19 cellular contexts compared by ENCODE assay signal in the genomic region with DNA sequence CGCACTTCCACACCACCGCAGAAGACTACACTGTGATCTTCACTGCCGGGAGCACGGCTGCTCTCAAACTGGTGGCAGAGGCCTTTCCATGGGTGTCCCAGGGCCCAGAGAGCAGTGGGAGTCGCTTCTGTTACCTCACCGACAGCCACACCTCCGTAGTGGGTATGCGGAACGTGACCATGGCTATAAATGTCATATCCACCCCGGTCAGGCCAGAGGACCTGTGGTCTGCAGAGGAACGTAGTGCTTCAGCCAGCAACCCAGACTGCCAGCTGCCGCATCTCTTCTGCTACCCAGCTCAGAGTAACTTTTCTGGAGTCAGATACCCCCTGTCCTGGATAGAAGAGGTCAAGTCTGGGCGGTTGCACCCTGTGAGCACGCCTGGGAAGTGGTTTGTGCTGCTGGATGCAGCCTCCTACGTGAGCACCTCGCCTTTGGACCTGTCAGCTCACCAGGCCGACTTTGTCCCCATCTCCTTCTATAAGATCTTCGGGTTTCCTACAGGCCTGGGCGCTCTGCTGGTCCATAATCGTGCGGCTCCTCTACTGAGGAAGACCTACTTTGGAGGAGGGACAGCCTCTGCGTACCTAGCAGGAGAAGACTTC. TPM values are rescaled to one million over a fixed set of nuclear protein-coding genes. Genes with fewer than 3 reads are reported as not detected.
DNase-seq lines count a peak whose midpoint lies in the region; ATAC-seq, FAIRE-seq and TF ChIP-seq lines count a peak whose summit lies in the region.
"Had no signal": no experiment of that assay in that cellular context is flagged by ENCODE, and none has a peak within 500 bp of the region (broad histone marks: within the 10 kb centered on the region; RNA-seq: fewer than 3 reads in every experiment).

No MANE protein-coding gene starts in this region.

- ATAC-seq in K562 (peak; percentile 11), HepG2 (no peak), sciatic nerve (no peak)
- ATAC-seq: CD8-positive, alpha-beta T cell; GM12878 had no signal

- BruUV-seq in K562 (replicated peaks; lab: Mats Ljungman, UMichigan) (no TSS peak), HepG2 (replicated peaks; lab: Mats Ljungman, UMichigan) (no TSS peak)

- no peak overlapping the region for H4K12ac ChIP-seq in trophoblast cell (ENCODE audit: low read depth, low read length)

- H3K14ac ChIP-seq in trophoblast cell (ENCODE audit: low read length), result no peak overlapping the region

- TF ChIP-seq RAD21 in K562 (CRISPR knock-in tag; conservative IDR thresholded peaks at IDR 0.05 in 1 of 2, IDR thresholded peaks at IDR 0.05 in 1 of 2), result no peak
- no peak for TF ChIP-seq RAD21 in HepG2 (CRISPR knock-in tag; IDR thresholded peaks at IDR 0.05)

- TF ChIP-seq POLR2A in K562 (conservative IDR thresholded peaks at IDR 0.05), result no peak
- no peak for TF ChIP-seq POLR2A in HepG2 (IDR thresholded peaks at IDR 0.05; ENCODE audit: insufficient read depth in 1 of 2, low read depth in 2 of 2, low read length in 2 of 2)

- H2AK5ac ChIP-seq in trophoblast cell (ENCODE audit: low read length), result no peak overlapping the region

- H2BK120ac ChIP-seq in trophoblast cell (ENCODE audit: insufficient read depth, low read length, poor library complexity), result no peak overlapping the region

- no peak overlapping the region for H3K4me3 ChIP-seq in K562
- no peak overlapping the region for H3K4me3 ChIP-seq in HepG2 (replicated peaks in 1 of 3; ENCODE audit: insufficient read depth in 1 of 3, low read depth in 2 of 3, low read length in 3 of 3)
- H3K4me3 ChIP-seq in trophoblast cell (ENCODE audit: low read depth, low read length), result peak overlapping the region; percentile 29
- H3K4me3 ChIP-seq: GM12878 had no signal

- H4K20me1 ChIP-seq in K562 (replicated peaks; ENCODE audit: control insufficient read depth, insufficient read depth, low read length) (peaks cover 12% of the 10 kb centered on the region; the same call in 1 of the 2 replicates), HepG2 (ENCODE audit: insufficient read depth, low read length) (no peaks in the 10 kb centered on the region)

- H3K23ac ChIP-seq in trophoblast cell (ENCODE audit: low read length), result no peak overlapping the region

- POLR2A ChIA-PET in K562 (lab: Yijun Ruan, JAX) (interaction anchor here (0.6 to 4.5 kb wide), 9 partner anchors 11 to 204 kb away, joined by 3 to 35 read pairs (median 3); a partner anchor contains a TSS), HepG2 (lab: Yijun Ruan, JAX) (no interaction called here)

- intact Hi-C loops in K562 (cut with micrococcal nuclease), result no loop called here
- intact Hi-C loops in HepG2 (cut with micrococcal nuclease; ENCODE audit: unreplicated experiment), result no loop called here
- intact Hi-C loops in sciatic nerve (cut with DNase I), result loop anchor here (10.0 kb wide), 1 partner anchor 635 kb away; no protein-coding TSS in a partner anchor

- 66% methylated on average over 22 of the region's 22 CpGs for WGBS in K562 (ENCODE audit: insufficient coverage, low coverage, missing lambda C conversion rate)
- over 99% methylated on average over 18 of the region's 22 CpGs for WGBS in HepG2 (ENCODE audit: low lambda C conversion rate)
- WGBS in trophoblast cell (ENCODE audit: extremely low coverage, insufficient coverage, insufficient read length), result no CpG with 5 or more reads among the region's 22 CpGs

- no peak overlapping the region for H3K27ac ChIP-seq in K562 (ENCODE audit: extremely low read depth, low read depth, low read length)
- no peak overlapping the region for H3K27ac ChIP-seq in HepG2 (ENCODE audit: extremely low read length, insufficient read depth, low read length)
- no peak overlapping the region for H3K27ac ChIP-seq in trophoblast cell (ENCODE audit: low read depth, low read length)
- H3K27ac ChIP-seq: 22Rv1, HL-60 had no signal

- in situ Hi-C loops in K562 (cut with MboI) (no loop called here), HepG2 (cut with HindIII; ENCODE audit: extremely low pct_ligation_motif_present, low pct_unique_long_range_greater_than_20kb) (no loop called here)

- TF ChIP-seq EP300 in K562 (IDR thresholded peaks at IDR 0.05; ENCODE audit: low read length), result no peak
- TF ChIP-seq EP300 in HepG2 (IDR thresholded peaks at IDR 0.05; ENCODE audit: low read depth in 2 of 2, low read length in 2 of 2), result no peak
- no peak for TF ChIP-seq EP300 in HepG2 (CRISPR knock-in tag; IDR thresholded peaks at IDR 0.05; ENCODE audit: borderline replicate concordance)

- no peak overlapping the region for H3K18ac ChIP-seq in trophoblast cell (ENCODE audit: low read length)

- H2BK12ac ChIP-seq in trophoblast cell (ENCODE audit: low read length), result no peak overlapping the region

- peak overlapping the region in 1 of 2 experiments; percentile 47; a peak in 2 of 4 replicates for H3K9ac ChIP-seq in K562 (ENCODE audit: insufficient read depth in 1 of 2, low read depth in 2 of 2, low read length in 2 of 2)
- H3K9ac ChIP-seq in HepG2 (ENCODE audit: insufficient read depth, low read depth, low read length), result no peak overlapping the region
- no peak overlapping the region for H3K9ac ChIP-seq in trophoblast cell (ENCODE audit: low read length)

- no peak overlapping the region for H2BK5ac ChIP-seq in trophoblast cell (ENCODE audit: low read depth, low read length, poor library complexity)

- no peaks in the 10 kb centered on the region for H3K79me2 ChIP-seq in K562 (ENCODE audit: control insufficient read depth, insufficient read depth, low read length)
- no peaks in the 10 kb centered on the region for H3K79me2 ChIP-seq in HepG2 (ENCODE audit: insufficient read depth, low read length)
- no peaks in the 10 kb centered on the region for H3K79me2 ChIP-seq in trophoblast cell (ENCODE audit: control insufficient read depth, insufficient read depth, low read length, poor library complexity)

- H3K4ac ChIP-seq in trophoblast cell (ENCODE audit: low read depth, low read length), result no peak overlapping the region

- H4K8ac ChIP-seq in trophoblast cell (ENCODE audit: low read depth, low read length), result no peak overlapping the region

- H3K36me3 ChIP-seq in K562 (ENCODE audit: control insufficient read depth, insufficient read depth, low read length) (peaks cover 6% of the 10 kb centered on the region), HepG2 (replicated peaks in 1 of 2; ENCODE audit: control insufficient read depth in 1 of 2, insufficient read depth in 2 of 2, low read length in 2 of 2) (peaks cover 3 to 12% of the 10 kb centered on the region in 2 experiments; a peak in 1 of 5 replicates), trophoblast cell (ENCODE audit: control insufficient read depth in 1 of 2, insufficient read depth in 2 of 2, low read length in 2 of 2) (no peaks in the 10 kb centered on the region)

- CTCF ChIA-PET in K562 (lab: Yijun Ruan, JAX; ENCODE audit: low intra/inter-chr PET ratio) (no interaction called here), HepG2 (lab: Yijun Ruan, JAX; ENCODE audit: low intra/inter-chr PET ratio, low total read pairs) (no interaction called here)

- peaks cover 7% of the 10 kb centered on the region for H3K9me1 ChIP-seq in K562 (ENCODE audit: control insufficient read depth, insufficient read depth, low read length)

- H3K9me3 ChIP-seq in K562 (replicated peaks; ENCODE audit: control insufficient read depth, insufficient read depth, low read depth, low read length), result no peaks in the 10 kb centered on the region
- H3K9me3 ChIP-seq in HepG2 (ENCODE audit: low read length), result no peaks in the 10 kb centered on the region
- no peaks in the 10 kb centered on the region for H3K9me3 ChIP-seq in trophoblast cell (ENCODE audit: insufficient read depth, low read depth, low read length)
- H3K9me3 ChIP-seq: Caco-2 had no signal

- H3K27me3 ChIP-seq in K562 (ENCODE audit: control insufficient read depth in 2 of 2, insufficient read depth in 2 of 2, low read length in 2 of 2), result no peaks in the 10 kb centered on the region
- no peaks in the 10 kb centered on the region for H3K27me3 ChIP-seq in HepG2 (ENCODE audit: control insufficient read depth in 1 of 2, insufficient read depth in 2 of 2, low read length in 2 of 2)
- no peaks in the 10 kb centered on the region for H3K27me3 ChIP-seq in trophoblast cell (ENCODE audit: insufficient read depth, low read length)

- H2AFZ ChIP-seq in K562 (ENCODE audit: low read depth, low read length), result no peak overlapping the region
- no peak overlapping the region for H2AFZ ChIP-seq in HepG2 (ENCODE audit: low read length)
- no peak overlapping the region for H2AFZ ChIP-seq in trophoblast cell (ENCODE audit: insufficient read depth, low read length, poor library complexity)

- H4K91ac ChIP-seq in trophoblast cell (ENCODE audit: low read depth, low read length), result no peak overlapping the region

- no peaks in the 10 kb centered on the region for H3K79me1 ChIP-seq in trophoblast cell (ENCODE audit: low read length)

- H3K4me2 ChIP-seq in K562 (ENCODE audit: insufficient read depth, low read length), result peak overlapping the region; percentile 32; the same call in 1 of the 2 replicates
- H3K4me2 ChIP-seq in HepG2 (ENCODE audit: low read depth, low read length), result no peak overlapping the region
- no peak overlapping the region for H3K4me2 ChIP-seq in trophoblast cell (ENCODE audit: low read length)

- FAIRE-seq in K562 (lab: Jason Lieb, UNC) (no peak), HepG2 (lab: Jason Lieb, UNC) (no peak)
- FAIRE-seq: GM12878, GM18507 had no signal

- DNase-seq in activated CD8-positive, alpha-beta memory T cell treated with anti-CD3 and anti-CD28 coated beads, Interleukin-2, amount 50 U/mL, for 48 hours, result peak; percentile 26
- DNase-seq in activated CD8-positive, alpha-beta memory T cell treated with anti-CD3 and anti-CD28 coated beads for 24 hours, result no peak
- DNase-seq in K562 (ENCODE audit: extremely low read depth in 1 of 4, low spot score in 3 of 4) (peak in 1 of 4 experiments; percentile 4), HepG2 (ENCODE audit: low spot score) (no peak), trophoblast cell (no peak), SKM-1 (lab: John Stamatoyannopoulos, UW; ENCODE audit: unreplicated experiment) (no peak), H4 (ENCODE audit: low spot score) (no peak), sciatic nerve (ENCODE audit: low spot score) (no peak)
- DNase-seq: Caco-2; CD8-positive, alpha-beta T cell; DMS53; GOT3; HCEC 1CT; HFFc6 had no signal

- TF ChIP-seq CTCF in K562 (IDR thresholded peaks at IDR 0.05 in 2 of 3, conservative IDR thresholded peaks at IDR 0.05 in 1 of 3; ENCODE audit: insufficient read depth in 2 of 3, low read depth in 1 of 3, low read length in 3 of 3), result no peak
- TF ChIP-seq CTCF in HepG2 (CRISPR knock-in tag; IDR thresholded peaks at IDR 0.05), result no peak

- H3K4me1 ChIP-seq in K562 (replicated peaks in 1 of 2; ENCODE audit: control insufficient read depth in 2 of 2, insufficient read depth in 2 of 2, low read length in 2 of 2) (peaks cover 15 to 17% of the 10 kb centered on the region in 2 experiments; a peak in 4 of 5 replicates), HepG2 (ENCODE audit: insufficient read depth, low read length) (no peaks in the 10 kb centered on the region; the same call in 1 of the 2 replicates), trophoblast cell (ENCODE audit: control insufficient read depth in 1 of 2, insufficient read depth in 2 of 2, low read length in 2 of 2) (no peaks in the 10 kb centered on the region)
- H3K4me1 ChIP-seq: Caco-2 had no signal

RNA-seq across cellular contexts. Expression of a gene that starts 12.5 kb away (rescaled TPM):
- 13.8 and 19.3 TPM in 2 replicates for total RNA-seq in K562 (2011; cell fraction: chromatin; rRNA removed; ENCODE audit: low replicate concordance)
- total RNA-seq in K562 (2011; cell fraction: nucleolus; rRNA removed), result 11.7 and 12.5 TPM in 2 replicates
- total RNA-seq in K562 (2011; cell fraction: nucleoplasm; rRNA removed), result 13.4 and 14.2 TPM in 2 replicates
- total RNA-seq in K562 (2014; rRNA removed) (8.4 and 11.8 TPM in 2 replicates), K562 (2014; rRNA removed; fragmentation: Illumina TruSeq; extraction: Trizol) (11.5 and 11.8 TPM in 2 replicates), K562 (2015; rRNA removed; fragmentation: Illumina TruSeq; extraction: Trizol) (7.7 TPM in 2 replicates), K562 (2021) (12.4 TPM in 2 replicates), HepG2 (2016; rRNA removed; fragmentation: Illumina TruSeq; extraction: Trizol) (15.4 and 20.0 TPM in 2 replicates), sciatic nerve (6.4 TPM)
- polyA plus RNA-seq in K562 (2011; rRNA removed) (8.1 and 8.6 TPM in 2 replicates), K562 (2014; fragmentation: Illumina TruSeq; extraction: Trizol) (8.4 and 9.2 TPM in 2 replicates), K562 (2014; fragmentation: Nextera tagmentation; extraction: Ambion mirVana) (1 to 10 TPM; 4.5 to 4.6 TPM), K562 (2014; rRNA removed) (9.1 and 12.1 TPM in 2 replicates), HepG2 (2011; rRNA removed) (7.7 and 10.1 TPM in 2 replicates)
- 6.4 and 6.8 TPM in 2 replicates for polyA plus RNA-seq in K562 (2011; cell fraction: cytosol; rRNA removed)
- 11.0 and 12.3 TPM in 2 replicates for polyA plus RNA-seq in K562 (2011; cell fraction: nucleus; rRNA removed)
- 6.5 and 17.9 TPM in 2 replicates for polyA plus RNA-seq in K562 (2012)
- 10.8 and 12.7 TPM in 2 replicates for polyA minus RNA-seq in K562 (2011; rRNA and poly(A)+ RNA removed)
- polyA minus RNA-seq in K562 (2011; cell fraction: cytosol; rRNA and poly(A)+ RNA removed), result 6.4 and 6.6 TPM in 2 replicates
- 7.4 and 11.7 TPM in 2 replicates for polyA minus RNA-seq in K562 (2011; cell fraction: nucleus; rRNA and poly(A)+ RNA removed)
- 6.6 TPM in 2 replicates for total RNA-seq in HepG2 (2016; cell fraction: cytosol; rRNA removed; fragmentation: Illumina TruSeq; extraction: Trizol; ENCODE audit: low read depth)
- 16.3 and 19.1 TPM in 2 replicates for total RNA-seq in HepG2 (2016; cell fraction: insoluble cytoplasmic fraction; rRNA removed; fragmentation: Illumina TruSeq; extraction: Trizol)
- total RNA-seq in HepG2 (2016; cell fraction: membrane; rRNA removed; fragmentation: Illumina TruSeq; extraction: Trizol), result 9.0 TPM in 2 replicates
- total RNA-seq in HepG2 (2016; cell fraction: nucleus; rRNA removed; fragmentation: Illumina TruSeq; extraction: Trizol), result 10.5 and 13.5 TPM in 2 replicates
- 6.0 and 7.8 TPM in 2 replicates for polyA plus RNA-seq in HepG2 (2011; cell fraction: cytosol; rRNA removed)
- polyA plus RNA-seq in HepG2 (2011; cell fraction: nucleus; rRNA removed), result 9.4 and 10.7 TPM in 2 replicates
- 7.5 and 8.7 TPM in 2 replicates for polyA plus RNA-seq in HepG2 (2012)
- polyA plus RNA-seq in HepG2 (2016; cell fraction: cytosol; fragmentation: Illumina TruSeq; extraction: Trizol; ENCODE audit: low read depth), result 2.9 and 3.1 TPM in 2 replicates
- 21.6 and 25.3 TPM in 2 replicates for polyA plus RNA-seq in HepG2 (2016; cell fraction: insoluble cytoplasmic fraction; fragmentation: Illumina TruSeq; extraction: Trizol; ENCODE audit: low read depth)
- 7.1 and 8.1 TPM in 2 replicates for polyA plus RNA-seq in HepG2 (2016; cell fraction: membrane; fragmentation: Illumina TruSeq; extraction: Trizol; ENCODE audit: low read depth)
- polyA plus RNA-seq in HepG2 (2016; cell fraction: nucleus; fragmentation: Illumina TruSeq; extraction: Trizol; ENCODE audit: insufficient read depth, low read depth), result 13.4 and 18.9 TPM in 2 replicates
- 28.6 and 205 TPM in 2 replicates for polyA minus RNA-seq in HepG2 (2011; rRNA and poly(A)+ RNA removed; ENCODE audit: low replicate concordance)
- 9.8 and 12.9 TPM in 2 replicates for polyA minus RNA-seq in HepG2 (2011; cell fraction: cytosol; rRNA and poly(A)+ RNA removed)
- polyA minus RNA-seq in HepG2 (2011; cell fraction: nucleus; rRNA and poly(A)+ RNA removed), result 16.5 and 21.5 TPM in 2 replicates
- polyA plus RNA-seq in trophoblast cell (2013), result 0.70 and 0.89 TPM in 2 replicates
- 18.7 and 19.0 TPM in 2 replicates for total RNA-seq in H4 (2014; rRNA removed; shearing (Covaris generic))
- total RNA-seq: A673; CD8-positive, alpha-beta T cell had no signal
